Comparison of ENCODE assay signal across 25 cellular contexts in genomic region chr18:76860411-76860810, GRCh38. TPM values are rescaled to one million over a fixed set of nuclear protein-coding genes. Genes with fewer than 3 reads are reported as not detected.
A peak's percentile ranks its signal among the peaks of the same experiment; 100 is the strongest.
DNase-seq lines count a peak whose midpoint lies in the region; ATAC-seq and TF ChIP-seq lines count a peak whose summit lies in the region.
"Had no signal": no experiment of that assay in that cellular context is flagged by ENCODE, and none has a peak within 500 bp of the region (broad histone marks: within the 10 kb centered on the region; RNA-seq: fewer than 3 reads in every experiment).

No MANE protein-coding gene starts in this region.

- no peaks in the 10 kb centered on the region for H3K27me3 Mint-ChIP-seq in activated CD8-positive, alpha-beta T cell treated with anti-CD3 and anti-CD28 coated beads for 36 hours
- no peaks in the 10 kb centered on the region for H3K27me3 Mint-ChIP-seq in activated CD8-positive, alpha-beta T cell treated with anti-CD3 and anti-CD28 coated beads, Interleukin-2, amount 10 ng/mL, durations not matched to agents 7 days and 5 days (ENCODE audit: low read depth)
- H3K27me3 Mint-ChIP-seq in activated T-helper 2 cell treated with anti-CD3 and anti-CD28 coated beads, Interferon-gamma antibody, Interleukin-2, Interleukin-4, amounts not matched to agents 10 μg/mL and 5 μg/mL and 100 μg/mL, durations not matched to agents 14 hours and 24 hours and 36 hours (ENCODE audit: low read depth) = no peaks in the 10 kb centered on the region
- no peaks in the 10 kb centered on the region for H3K27me3 Mint-ChIP-seq in stimulated activated naive B cell treated with anti-CD40 and anti-IgM and Interleukin-4, amounts not matched to agents 10 μg/mL and 1 μg/mL and 100 μg/mL, for 72 hours
- no peaks in the 10 kb centered on the region for H3K27me3 Mint-ChIP-seq in T-cell
- H3K27me3 Mint-ChIP-seq: CD8-positive, alpha-beta memory T cell; effector memory CD8-positive, alpha-beta T cell; stimulated activated memory B cell treated with anti-CD40 and anti-IgM and Interleukin-4, amounts not matched to agents 10 μg/mL and 1 μg/mL and 100 μg/mL, for 72 hours had no signal

- no peak overlapping the region for H3K4me3 Mint-ChIP-seq in activated CD8-positive, alpha-beta T cell treated with anti-CD3 and anti-CD28 coated beads for 36 hours
- no peak overlapping the region for H3K4me3 Mint-ChIP-seq in activated CD8-positive, alpha-beta T cell treated with anti-CD3 and anti-CD28 coated beads, Interleukin-2, amount 10 ng/mL, durations not matched to agents 7 days and 5 days
- peak overlapping the region; percentile 28 for H3K4me3 Mint-ChIP-seq in activated T-helper 2 cell treated with anti-CD3 and anti-CD28 coated beads, Interferon-gamma antibody, Interleukin-2, Interleukin-4, amounts not matched to agents 10 μg/mL and 5 μg/mL and 100 μg/mL, durations not matched to agents 14 hours and 24 hours and 36 hours (ENCODE audit: low read depth)
- no peak overlapping the region for H3K4me3 Mint-ChIP-seq in stimulated activated naive B cell treated with anti-CD40 and anti-IgM and Interleukin-4, amounts not matched to agents 10 μg/mL and 1 μg/mL and 100 μg/mL, for 72 hours
- H3K4me3 Mint-ChIP-seq in T-cell = no peak overlapping the region
- H3K4me3 Mint-ChIP-seq: CD8-positive, alpha-beta memory T cell; effector memory CD8-positive, alpha-beta T cell; neural progenitor cell; stimulated activated memory B cell treated with anti-CD40 and anti-IgM and Interleukin-4, amounts not matched to agents 10 μg/mL and 1 μg/mL and 100 μg/mL, for 72 hours; T-helper 1 cell treated with Interleukin-12 subunit alpha and Interleukin-12 subunit beta and Interleukin-4 antibody, amounts not matched to agents 30 μg/mL and 1 μg/mL, for 36 hours had no signal

- no peak for DNase-seq in activated CD8-positive, alpha-beta T cell treated with anti-CD3 and anti-CD28 coated beads for 36 hours
- DNase-seq in activated CD8-positive, alpha-beta T cell treated with anti-CD3 and anti-CD28 coated beads, Interleukin-2, amount 10 ng/mL, durations not matched to agents 7 days and 5 days = no peak
- no peak for DNase-seq in activated T-helper 2 cell treated with anti-CD3 and anti-CD28 coated beads, Interferon-gamma antibody, Interleukin-2, Interleukin-4, amounts not matched to agents 10 μg/mL and 5 μg/mL and 100 μg/mL, durations not matched to agents 14 hours and 24 hours and 36 hours (ENCODE audit: low spot score)
- DNase-seq in fibroblast of mammary gland (ENCODE audit: low read depth) = peak; percentile 55
- no peak for DNase-seq in stimulated activated naive B cell treated with anti-CD40 and anti-IgM and Interleukin-4, amounts not matched to agents 10 μg/mL and 1 μg/mL and 100 μg/mL, for 72 hours
- DNase-seq in HUDEP-2 (lab: John Stamatoyannopoulos, UW; ENCODE audit: unreplicated experiment in 76 of 76) = no peak
- DNase-seq in KBM-7 = no peak
- no peak for DNase-seq in T-cell
- DNase-seq: activated gamma-delta T cell; amygdala; CD8-positive, alpha-beta memory T cell; cortex of kidney; effector memory CD8-positive, alpha-beta T cell; IMR-90; left cardiac atrium; NCI-H1694; NCI-H510A treated with DMSO at 0.1 percent for 48 hours; stimulated activated CD4-positive, alpha-beta T cell treated with anti-CD3 and anti-CD28 coated beads, Interleukin-2, amount 100 ng/mL, for 48 hours; uterus had no signal

- H3K4me3 ChIP-seq in fibroblast of mammary gland (ENCODE audit: control insufficient read depth, low read depth, low read length) = no peak overlapping the region
- H3K4me3 ChIP-seq: neural progenitor cell, right atrium auricular region, SK-N-MC, thoracic aorta, uterus had no signal

- POLR2A ChIA-PET in activated CD8-positive, alpha-beta T cell treated with anti-CD3 and anti-CD28 coated beads for 36 hours (lab: Charles Lee) = interaction anchor here (1.2 to 2.4 kb wide), 3 partner anchors 12 to 46 kb away, joined by 3 to 6 read pairs (median 3); no protein-coding TSS in a partner anchor
- POLR2A ChIA-PET in activated CD8-positive, alpha-beta T cell treated with anti-CD3 and anti-CD28 coated beads, Interleukin-2, amount 10 ng/mL, durations not matched to agents 7 days and 5 days (lab: Charles Lee) = interaction anchor here (2.3 kb wide), 1 partner anchor 38 kb away, joined by 13 read pairs; the partner anchor contains the start of gene ZNF236
- POLR2A ChIA-PET in T-cell (lab: Charles Lee) = no interaction called here

- no peak for ATAC-seq in activated CD8-positive, alpha-beta T cell treated with anti-CD3 and anti-CD28 coated beads for 36 hours
- ATAC-seq in activated CD8-positive, alpha-beta T cell treated with anti-CD3 and anti-CD28 coated beads, Interleukin-2, amount 10 ng/mL, durations not matched to agents 7 days and 5 days = no peak
- no peak for ATAC-seq in stimulated activated naive B cell treated with anti-CD40 and anti-IgM and Interleukin-4, amounts not matched to agents 10 μg/mL and 1 μg/mL and 100 μg/mL, for 72 hours (replicated peaks)
- no peak for ATAC-seq in T-cell (replicated peaks in 1 of 4)
- ATAC-seq: effector memory CD8-positive, alpha-beta T cell; left cardiac atrium had no signal

- H3K4me1 Mint-ChIP-seq in activated CD8-positive, alpha-beta T cell treated with anti-CD3 and anti-CD28 coated beads for 36 hours (ENCODE audit: low read depth) = peaks cover 30% of the 10 kb centered on the region
- H3K4me1 Mint-ChIP-seq in activated CD8-positive, alpha-beta T cell treated with anti-CD3 and anti-CD28 coated beads, Interleukin-2, amount 10 ng/mL, durations not matched to agents 7 days and 5 days (ENCODE audit: low read depth) = peaks cover 28% of the 10 kb centered on the region
- H3K4me1 Mint-ChIP-seq in activated T-helper 2 cell treated with anti-CD3 and anti-CD28 coated beads, Interferon-gamma antibody, Interleukin-2, Interleukin-4, amounts not matched to agents 10 μg/mL and 5 μg/mL and 100 μg/mL, durations not matched to agents 14 hours and 24 hours and 36 hours (ENCODE audit: low read depth) = peaks cover 43% of the 10 kb centered on the region
- peaks cover 0 to 12% of the 10 kb centered on the region in 2 donors for H3K4me1 Mint-ChIP-seq in stimulated activated naive B cell treated with anti-CD40 and anti-IgM and Interleukin-4, amounts not matched to agents 10 μg/mL and 1 μg/mL and 100 μg/mL, for 72 hours
- peaks cover 18 to 23% (median 19%) of the 10 kb centered on the region in 3 donors for H3K4me1 Mint-ChIP-seq in T-cell

- intact Hi-C loops in activated CD8-positive, alpha-beta T cell treated with anti-CD3 and anti-CD28 coated beads for 36 hours (cut with micrococcal nuclease) = no loop called here
- intact Hi-C loops in activated T-helper 2 cell treated with anti-CD3 and anti-CD28 coated beads, Interferon-gamma antibody, Interleukin-2, Interleukin-4, amounts not matched to agents 10 μg/mL and 5 μg/mL and 100 μg/mL, durations not matched to agents 14 hours and 24 hours and 36 hours (cut with micrococcal nuclease) = no loop called here

- peak overlapping the region; percentile 36 for H3K27ac Mint-ChIP-seq in activated CD8-positive, alpha-beta T cell treated with anti-CD3 and anti-CD28 coated beads for 36 hours
- no peak overlapping the region for H3K27ac Mint-ChIP-seq in activated CD8-positive, alpha-beta T cell treated with anti-CD3 and anti-CD28 coated beads, Interleukin-2, amount 10 ng/mL, durations not matched to agents 7 days and 5 days
- H3K27ac Mint-ChIP-seq in activated T-helper 2 cell treated with anti-CD3 and anti-CD28 coated beads, Interferon-gamma antibody, Interleukin-2, Interleukin-4, amounts not matched to agents 10 μg/mL and 5 μg/mL and 100 μg/mL, durations not matched to agents 14 hours and 24 hours and 36 hours = peak overlapping the region; percentile 93
- H3K27ac Mint-ChIP-seq in stimulated activated naive B cell treated with anti-CD40 and anti-IgM and Interleukin-4, amounts not matched to agents 10 μg/mL and 1 μg/mL and 100 μg/mL, for 72 hours = peak overlapping the region; percentile 5
- no peak overlapping the region for H3K27ac Mint-ChIP-seq in T-cell
- H3K27ac Mint-ChIP-seq: neural progenitor cell had no signal

- CTCF ChIA-PET in activated CD8-positive, alpha-beta T cell treated with anti-CD3 and anti-CD28 coated beads for 36 hours (lab: Charles Lee) = interaction anchor here (0.7 to 3.1 kb wide), 7 partner anchors 8 to 140 kb away, joined by 3 to 31 read pairs (median 3); no protein-coding TSS in a partner anchor
- CTCF ChIA-PET in activated CD8-positive, alpha-beta T cell treated with anti-CD3 and anti-CD28 coated beads, Interleukin-2, amount 10 ng/mL, durations not matched to agents 7 days and 5 days (lab: Charles Lee) = interaction anchor here (1.1 to 4.3 kb wide), 4 partner anchors 14 to 58 kb away, joined by 3 to 43 read pairs (median 4); no protein-coding TSS in a partner anchor
- CTCF ChIA-PET in T-cell (lab: Charles Lee) = interaction anchor here in 1 of 2 donors (1.4 kb wide), 1 partner anchor 58 kb away, joined by 4 read pairs; no protein-coding TSS in a partner anchor

- H3K36me3 Mint-ChIP-seq in activated CD8-positive, alpha-beta T cell treated with anti-CD3 and anti-CD28 coated beads for 36 hours (ENCODE audit: low read depth) = peaks cover 39% of the 10 kb centered on the region
- peaks cover 33% of the 10 kb centered on the region for H3K36me3 Mint-ChIP-seq in activated CD8-positive, alpha-beta T cell treated with anti-CD3 and anti-CD28 coated beads, Interleukin-2, amount 10 ng/mL, durations not matched to agents 7 days and 5 days (ENCODE audit: low read depth)
- peaks cover 54% of the 10 kb centered on the region for H3K36me3 Mint-ChIP-seq in activated T-helper 2 cell treated with anti-CD3 and anti-CD28 coated beads, Interferon-gamma antibody, Interleukin-2, Interleukin-4, amounts not matched to agents 10 μg/mL and 5 μg/mL and 100 μg/mL, durations not matched to agents 14 hours and 24 hours and 36 hours (ENCODE audit: low read depth)
- peaks cover 44 to 56% of the 10 kb centered on the region in 2 donors for H3K36me3 Mint-ChIP-seq in stimulated activated naive B cell treated with anti-CD40 and anti-IgM and Interleukin-4, amounts not matched to agents 10 μg/mL and 1 μg/mL and 100 μg/mL, for 72 hours
- peaks cover 43% of the 10 kb centered on the region for H3K36me3 Mint-ChIP-seq in T-cell

- in situ Hi-C loops in KBM-7 (cut with MboI; ENCODE audit: low pct_unique_long_range_greater_than_20kb, low sequenced_read_pairs) = no loop called here

- H3K9me3 Mint-ChIP-seq in activated CD8-positive, alpha-beta T cell treated with anti-CD3 and anti-CD28 coated beads for 36 hours = no peaks in the 10 kb centered on the region
- no peaks in the 10 kb centered on the region for H3K9me3 Mint-ChIP-seq in activated CD8-positive, alpha-beta T cell treated with anti-CD3 and anti-CD28 coated beads, Interleukin-2, amount 10 ng/mL, durations not matched to agents 7 days and 5 days (ENCODE audit: insufficient read depth)
- H3K9me3 Mint-ChIP-seq in activated T-helper 2 cell treated with anti-CD3 and anti-CD28 coated beads, Interferon-gamma antibody, Interleukin-2, Interleukin-4, amounts not matched to agents 10 μg/mL and 5 μg/mL and 100 μg/mL, durations not matched to agents 14 hours and 24 hours and 36 hours = no peaks in the 10 kb centered on the region
- H3K9me3 Mint-ChIP-seq in stimulated activated naive B cell treated with anti-CD40 and anti-IgM and Interleukin-4, amounts not matched to agents 10 μg/mL and 1 μg/mL and 100 μg/mL, for 72 hours = no peaks in the 10 kb centered on the region
- no peaks in the 10 kb centered on the region for H3K9me3 Mint-ChIP-seq in T-cell
- H3K9me3 Mint-ChIP-seq: CD8-positive, alpha-beta memory T cell; effector memory CD8-positive, alpha-beta T cell; neural progenitor cell; stimulated activated memory B cell treated with anti-CD40 and anti-IgM and Interleukin-4, amounts not matched to agents 10 μg/mL and 1 μg/mL and 100 μg/mL, for 72 hours; T-helper 1 cell treated with Interleukin-12 subunit alpha and Interleukin-12 subunit beta and Interleukin-4 antibody, amounts not matched to agents 30 μg/mL and 1 μg/mL, for 36 hours had no signal

- no peak for TF ChIP-seq CTCF in activated CD8-positive, alpha-beta T cell treated with anti-CD3 and anti-CD28 coated beads for 36 hours (IDR thresholded peaks at IDR 0.05)
- TF ChIP-seq CTCF in fibroblast of mammary gland (conservative IDR thresholded peaks at IDR 0.05; ENCODE audit: control insufficient read depth, insufficient read depth, low read depth, low read length) = no peak

RNA-seq across cellular contexts. Expression of gene ZNF236, which starts 38.1 kb away (rescaled TPM):
- total RNA-seq in activated CD8-positive, alpha-beta T cell treated with anti-CD3 and anti-CD28 coated beads for 36 hours = 10 to 100 TPM; 12.7 to 15.2 TPM
- 10 to 100 TPM; 18.2 to 24.3 TPM for total RNA-seq in activated CD8-positive, alpha-beta T cell treated with anti-CD3 and anti-CD28 coated beads, Interleukin-2, amount 10 ng/mL, durations not matched to agents 7 days and 5 days
- total RNA-seq in activated T-helper 2 cell treated with anti-CD3 and anti-CD28 coated beads, Interferon-gamma antibody, Interleukin-2, Interleukin-4, amounts not matched to agents 10 μg/mL and 5 μg/mL and 100 μg/mL, durations not matched to agents 14 hours and 24 hours and 36 hours = 19.8 and 22.9 TPM in 2 replicates
- total RNA-seq in T-cell = 10 to 100 TPM; 24.6 to 33.3 (median 28.4) TPM

Comparison
In these comparisons a context has a peak if more than half of its experiments do, and no peak if none do; other contexts are left out.
1. H3K27ac Mint-ChIP-seq: peak in activated CD8-positive, alpha-beta T cell treated with anti-CD3 and anti-CD28 coated beads for 36 hours (single experiment), activated T-helper 2 cell treated with anti-CD3 and anti-CD28 coated beads, Interferon-gamma antibody, Interleukin-2, Interleukin-4, amounts not matched to agents 10 μg/mL and 5 μg/mL and 100 μg/mL, durations not matched to agents 14 hours and 24 hours and 36 hours (single experiment) and stimulated activated naive B cell treated with anti-CD40 and anti-IgM and Interleukin-4, amounts not matched to agents 10 μg/mL and 1 μg/mL and 100 μg/mL, for 72 hours (single experiment); none in activated CD8-positive, alpha-beta T cell treated with anti-CD3 and anti-CD28 coated beads, Interleukin-2, amount 10 ng/mL, durations not matched to agents 7 days and 5 days (single experiment) and T-cell (0 of 2).
2. POLR2A ChIA-PET loops: an anchor here in activated CD8-positive, alpha-beta T cell treated with anti-CD3 and anti-CD28 coated beads for 36 hours (1.2 to 2.4 kb wide) and activated CD8-positive, alpha-beta T cell treated with anti-CD3 and anti-CD28 coated beads, Interleukin-2, amount 10 ng/mL, durations not matched to agents 7 days and 5 days (2.3 kb wide); none called in T-cell.